9 cellular contexts compared by ENCODE assay signal in genomic region chr4:109432203-109432602, GRCh38. TPM values are rescaled to one million over a fixed set of nuclear protein-coding genes. Genes with fewer than 3 reads are reported as not detected.
DNase-seq lines count a peak whose midpoint lies in the region; ATAC-seq and TF ChIP-seq lines count a peak whose summit lies in the region.
"Had no signal": no experiment of that assay in that cellular context is flagged by ENCODE, and none has a peak within 500 bp of the region (broad histone marks: within the 10 kb centered on the region; RNA-seq: fewer than 3 reads in every experiment).

No MANE protein-coding gene starts in this region.

- 78 to 89% methylated on average over 1 of the region's 1 CpG for WGBS in gastroesophageal sphincter (ENCODE audit: low coverage in 1 of 2), 2 donors

- no peaks in the 10 kb centered on the region for H3K9me3 ChIP-seq in SK-N-MC (ENCODE audit: low read depth, low read length)
- no peaks in the 10 kb centered on the region for H3K9me3 ChIP-seq in gastroesophageal sphincter

- peaks cover 7 to 43% (median 8%) of the 10 kb centered on the region in 3 donors for H3K4me1 ChIP-seq in gastroesophageal sphincter

- H3K4me3 Mint-ChIP-seq in activated CD4-positive, alpha-beta T cell treated with anti-CD3 and anti-CD28 coated beads, Interleukin-2, amount 10 ng/mL, durations not matched to agents 24 days and 14 days: peak overlapping the region; percentile 75
- H3K4me3 Mint-ChIP-seq in stimulated activated memory B cell treated with anti-CD40 and anti-IgM and Interleukin-4, amounts not matched to agents 10 μg/mL and 1 μg/mL and 100 μg/mL, for 72 hours: no peak overlapping the region
- no peak overlapping the region for H3K4me3 Mint-ChIP-seq in CD14-positive monocyte

- H3K27ac Mint-ChIP-seq in activated CD4-positive, alpha-beta T cell treated with anti-CD3 and anti-CD28 coated beads, Interleukin-2, amount 10 ng/mL, durations not matched to agents 24 days and 14 days: no peak overlapping the region
- peak overlapping the region; percentile 79 for H3K27ac Mint-ChIP-seq in stimulated activated memory B cell treated with anti-CD40 and anti-IgM and Interleukin-4, amounts not matched to agents 10 μg/mL and 1 μg/mL and 100 μg/mL, for 72 hours
- H3K27ac Mint-ChIP-seq in CD14-positive monocyte: no peak overlapping the region

- no peak for TF ChIP-seq EP300 in gastroesophageal sphincter (IDR thresholded peaks at IDR 0.05)

- H3K36me3 ChIP-seq in SK-N-MC (ENCODE audit: insufficient read depth, low read length) (no peaks in the 10 kb centered on the region), gastroesophageal sphincter (no peaks in the 10 kb centered on the region)

- peak overlapping the region; percentile 87 for H3K9ac ChIP-seq in SK-N-MC (ENCODE audit: insufficient read length)

- H3K36me3 Mint-ChIP-seq in activated CD4-positive, alpha-beta T cell treated with anti-CD3 and anti-CD28 coated beads, Interleukin-2, amount 10 ng/mL, durations not matched to agents 24 days and 14 days (ENCODE audit: low read depth): peaks cover 10% of the 10 kb centered on the region
- H3K36me3 Mint-ChIP-seq in stimulated activated memory B cell treated with anti-CD40 and anti-IgM and Interleukin-4, amounts not matched to agents 10 μg/mL and 1 μg/mL and 100 μg/mL, for 72 hours: peaks cover 6% of the 10 kb centered on the region
- H3K36me3 Mint-ChIP-seq in CD14-positive monocyte: peaks cover 9% of the 10 kb centered on the region in 2 donors

- intact Hi-C loops in activated CD4-positive, alpha-beta T cell treated with anti-CD3 and anti-CD28 coated beads, Interleukin-2, amount 10 ng/mL, durations not matched to agents 24 days and 14 days (cut with micrococcal nuclease): loop anchor here (2.0 to 5.0 kb wide), 3 partner anchors 40 to 765 kb away; partner anchors contain the start of gene ELOVL6
- intact Hi-C loops in CD14-positive monocyte (cut with micrococcal nuclease): loop anchor here (5.0 to 10.0 kb wide), 4 partner anchors 130 to 817 kb away; partner anchors contain the start of genes CASP6 (in 1 of the 2), GAR1 (in 1 of the 2) and MCUB (in 1 of the 2)

- no peak for TF ChIP-seq POLR2A in gastroesophageal sphincter (IDR thresholded peaks at IDR 0.05)

- peaks cover 46% of the 10 kb centered on the region for H3K4me1 Mint-ChIP-seq in activated CD4-positive, alpha-beta T cell treated with anti-CD3 and anti-CD28 coated beads, Interleukin-2, amount 10 ng/mL, durations not matched to agents 24 days and 14 days
- H3K4me1 Mint-ChIP-seq in stimulated activated memory B cell treated with anti-CD40 and anti-IgM and Interleukin-4, amounts not matched to agents 10 μg/mL and 1 μg/mL and 100 μg/mL, for 72 hours: peaks cover 31% of the 10 kb centered on the region
- H3K4me1 Mint-ChIP-seq in CD14-positive monocyte: peaks cover 31% of the 10 kb centered on the region

- ATAC-seq in gastroesophageal sphincter: no peak
- no peak for ATAC-seq in stimulated activated memory B cell treated with anti-CD40 and anti-IgM and Interleukin-4, amounts not matched to agents 10 μg/mL and 1 μg/mL and 100 μg/mL, for 72 hours

- TF ChIP-seq CTCF in gastroesophageal sphincter (IDR thresholded peaks at IDR 0.05) (no peak), CD14-positive monocyte (IDR thresholded peaks at IDR 0.05) (no peak)

- H3K27me3 ChIP-seq in gastroesophageal sphincter: no peaks in the 10 kb centered on the region

- no peaks in the 10 kb centered on the region for H3K9me3 Mint-ChIP-seq in activated CD4-positive, alpha-beta T cell treated with anti-CD3 and anti-CD28 coated beads, Interleukin-2, amount 10 ng/mL, durations not matched to agents 24 days and 14 days
- H3K9me3 Mint-ChIP-seq in stimulated activated memory B cell treated with anti-CD40 and anti-IgM and Interleukin-4, amounts not matched to agents 10 μg/mL and 1 μg/mL and 100 μg/mL, for 72 hours: no peaks in the 10 kb centered on the region
- no peaks in the 10 kb centered on the region for H3K9me3 Mint-ChIP-seq in CD14-positive monocyte

- no peak overlapping the region for H3K27ac ChIP-seq in SK-N-MC
- peak overlapping the region in 3 of 4 donors; percentile 94 to 96 (median 95) for H3K27ac ChIP-seq in gastroesophageal sphincter

- DNase-seq in activated CD4-positive, alpha-beta T cell treated with anti-CD3 and anti-CD28 coated beads, Interleukin-2, amount 10 ng/mL, durations not matched to agents 24 days and 14 days: no peak
- no peak for DNase-seq in activated CD4-positive, alpha-beta T cell treated with anti-CD3 and anti-CD28 coated beads for 48 hours
- no peak for DNase-seq in SK-N-MC (ENCODE audit: low read depth, low spot score)
- DNase-seq in CD14-positive monocyte (ENCODE audit: low spot score): no peak
- no peak for DNase-seq in effector CD4-positive, alpha-beta T cell
- no peak for DNase-seq in NCI-H2029 treated with DMSO at 0.1 percent for 48 hours (lab: John Stamatoyannopoulos, UW)
- DNase-seq: NCI-H524 had no signal

- no peaks in the 10 kb centered on the region for H3K27me3 Mint-ChIP-seq in activated CD4-positive, alpha-beta T cell treated with anti-CD3 and anti-CD28 coated beads, Interleukin-2, amount 10 ng/mL, durations not matched to agents 24 days and 14 days
- no peaks in the 10 kb centered on the region for H3K27me3 Mint-ChIP-seq in stimulated activated memory B cell treated with anti-CD40 and anti-IgM and Interleukin-4, amounts not matched to agents 10 μg/mL and 1 μg/mL and 100 μg/mL, for 72 hours
- peaks cover 0 to 2% (median 0%) of the 10 kb centered on the region in 3 donors for H3K27me3 Mint-ChIP-seq in CD14-positive monocyte (ENCODE audit: low read depth in 3 of 3)

- H3K4me3 ChIP-seq in SK-N-MC: peak overlapping the region; percentile 88
- H3K4me3 ChIP-seq in gastroesophageal sphincter: no peak overlapping the region

RNA-seq across cellular contexts. Expression of gene SEC24B, which starts 1.4 kb away (rescaled TPM):
- total RNA-seq in activated CD4-positive, alpha-beta T cell treated with anti-CD3 and anti-CD28 coated beads, Interleukin-2, amount 10 ng/mL, durations not matched to agents 24 days and 14 days: 32.5 and 33.6 TPM in 2 replicates
- 10 to 100 TPM; 39.5 to 43.5 (median 41.7) TPM for total RNA-seq in gastroesophageal sphincter
- 10 to 100 TPM in 1 of 2 donors, 1 to 10 TPM in 1; 8.0 to 11.8 TPM for polyA plus RNA-seq in CD14-positive monocyte
